In the genomic region with DNA sequence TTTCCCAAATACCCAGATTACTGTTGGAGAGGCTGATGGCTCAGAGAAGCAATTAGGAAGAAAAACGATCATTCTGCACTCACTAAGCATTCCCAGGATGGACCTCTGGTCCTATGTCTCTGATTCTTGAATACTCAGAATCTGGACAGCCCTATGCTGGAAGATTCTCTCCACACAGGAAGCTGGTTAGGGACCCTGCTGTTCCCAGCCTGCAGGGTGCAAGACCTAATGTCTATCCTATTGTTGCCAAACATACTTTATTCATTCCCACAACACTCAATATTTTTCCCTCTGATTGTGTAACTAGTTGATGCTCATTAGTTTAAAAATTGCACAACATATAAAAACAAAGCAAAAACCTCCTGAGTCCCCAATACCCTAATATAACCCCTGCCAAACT, we compare ENCODE assay signal across 20 cellular contexts.
"Had no signal": no experiment of that assay in that cellular context is flagged by ENCODE, and none has a peak within 500 bp of the region (broad histone marks: within the 10 kb centered on the region; RNA-seq: fewer than 3 reads in every experiment).

No MANE protein-coding gene starts in this region.

- H3K9me3 Mint-ChIP-seq: dendritic cell treated with granulocyte-macrophage colony-stimulating factor and Interleukin-4, amounts not matched to agents 40 ng/mL and 50 ng/mL, for 4 days; effector memory CD8-positive, alpha-beta T cell; naive B cell; nephron had no signal

- H3K36me3 ChIP-seq: esophagus squamous epithelium, pancreas, stomach, uterus had no signal

- H3K4me1 ChIP-seq: pancreas, stomach, uterus had no signal

- H3K9me3 ChIP-seq: esophagus squamous epithelium, pancreas, stomach, uterus had no signal

- H3K4me3 Mint-ChIP-seq: dendritic cell treated with granulocyte-macrophage colony-stimulating factor and Interleukin-4, amounts not matched to agents 40 ng/mL and 50 ng/mL, for 4 days; effector memory CD8-positive, alpha-beta T cell; naive B cell; nephron had no signal

- H3K27ac ChIP-seq: pancreas, stomach, uterus had no signal

- H3K4me3 ChIP-seq: esophagus squamous epithelium, pancreas, stomach, uterus had no signal

- H3K36me3 Mint-ChIP-seq: naive B cell had no signal

- FAIRE-seq: colon, pancreas, small intestine had no signal

- H3K27me3 Mint-ChIP-seq: naive B cell had no signal

- H3K27me3 ChIP-seq: esophagus squamous epithelium, pancreas, stomach, uterus had no signal

- ATAC-seq: effector memory CD8-positive, alpha-beta T cell; left lobe of liver; pancreas had no signal

- H3K4me1 Mint-ChIP-seq: naive B cell had no signal

- DNase-seq: cerebellar nuclear complex; effector memory CD8-positive, alpha-beta T cell; esophagus squamous epithelium; foreskin melanocyte; islet precursor cell; mesendoderm; naive B cell; occipital lobe; pancreas; small intestine; stimulated activated CD4-positive, alpha-beta T cell treated with anti-CD3 and anti-CD28 coated beads, Interleukin-12 subunit alpha, Interleukin-12 subunit beta, amount 100 ng/mL, for 4 hours; stimulated activated naive CD4-positive, alpha-beta T cell; stomach; substantia nigra; uterus had no signal

- H3K27ac Mint-ChIP-seq: dendritic cell treated with granulocyte-macrophage colony-stimulating factor and Interleukin-4, amounts not matched to agents 40 ng/mL and 50 ng/mL, for 4 days; effector memory CD8-positive, alpha-beta T cell; naive B cell; nephron; progenitor cell of endocrine pancreas had no signal
